In genomic region chr22:33038131-33038772, GRCh38 we compare ENCODE assay signal across 21 cellular contexts. TPM values are rescaled to one million over a fixed set of nuclear protein-coding genes. Genes with fewer than 3 reads are reported as not detected.
DNase-seq lines count a peak whose midpoint lies in the region; FAIRE-seq and TF ChIP-seq lines count a peak whose summit lies in the region.
"Had no signal": no experiment of that assay in that cellular context is flagged by ENCODE, and none has a peak within 500 bp of the region (broad histone marks: within the 10 kb centered on the region; RNA-seq: fewer than 3 reads in every experiment).

No MANE protein-coding gene starts in this region.

- DNase-seq in A673 (ENCODE audit: low spot score) (peak; percentile 43), H4 (ENCODE audit: low spot score) (peak; percentile 10), bronchial epithelial cell (ENCODE audit: low read depth) (no peak), mesenchymal stem cell (no peak), testis (no peak), NAMALWA (ENCODE audit: low spot score) (no peak), ovary (no peak)
- DNase-seq in stimulated activated CD4-positive, alpha-beta T cell treated with anti-CD3 and anti-CD28 coated beads, Interleukin-2, amount 100 ng/mL, for 24 hours: no peak
- DNase-seq: activated CD4-positive, alpha-beta T cell treated with anti-CD3 and anti-CD28 coated beads, Interleukin-2, amount 10 ng/mL, durations not matched to agents 24 days and 14 days; activated T-cell treated with anti-CD3 and anti-CD28 coated beads for 4 hours; H9; NCI-H1417 treated with DMSO at 0.1 percent for 48 hours; NCI-H446; Peyer's patch; stimulated activated naive CD4-positive, alpha-beta T cell treated with Interleukin-2 at 50 U/mL for 16 hours; T-helper 17 cell; uterus had no signal

- intact Hi-C loops in A673 (cut with micrococcal nuclease; ENCODE audit: unreplicated experiment) (no loop called here), testis (cut with DNase I; ENCODE audit: low total_unique reads) (no loop called here), ovary (cut with DNase I) (no loop called here)

- no peak overlapping the region for H2AK5ac ChIP-seq in mesenchymal stem cell (ENCODE audit: low read length, severe bottlenecking)

- H3K18ac ChIP-seq in mesenchymal stem cell (ENCODE audit: low read depth in 1 of 2, low read length in 2 of 2): no peak overlapping the region

- no peak overlapping the region for H2AFZ ChIP-seq in mesenchymal stem cell (ENCODE audit: low read depth, low read length)

- peak overlapping the region; percentile 27 for H4K91ac ChIP-seq in mesenchymal stem cell (ENCODE audit: low read length)

- BruUV-seq in A673 (replicated peaks; lab: Mats Ljungman, UMichigan): no TSS peak

- no peak overlapping the region for H2BK120ac ChIP-seq in mesenchymal stem cell (ENCODE audit: low read depth, low read length)

- peak; percentile 18 for FAIRE-seq in bronchial epithelial cell (lab: Jason Lieb, UNC)
- FAIRE-seq: K562 had no signal

- H3K36me3 ChIP-seq in A673 (ENCODE audit: insufficient read depth, low read length, poor library complexity, severe bottlenecking): no peaks in the 10 kb centered on the region
- H3K36me3 ChIP-seq in bronchial epithelial cell (ENCODE audit: control insufficient read depth, insufficient read depth, low read length): no peaks in the 10 kb centered on the region
- H3K36me3 ChIP-seq in mesenchymal stem cell (ENCODE audit: control insufficient read depth in 1 of 2, insufficient read depth in 2 of 2, low read depth in 1 of 2, low read length in 2 of 2): no peaks in the 10 kb centered on the region
- no peaks in the 10 kb centered on the region for H3K36me3 ChIP-seq in testis (ENCODE audit: low read depth, missing control alignments)
- H3K36me3 ChIP-seq in ovary: no peaks in the 10 kb centered on the region
- H3K36me3 ChIP-seq: Peyer's patch, uterus had no signal

- H2BK15ac ChIP-seq in mesenchymal stem cell (ENCODE audit: low read depth, poor library complexity, severe bottlenecking): no peak overlapping the region

- no peaks in the 10 kb centered on the region for H3K27me3 ChIP-seq in A673 (replicated peaks; ENCODE audit: insufficient read depth, low read depth, low read length, poor library complexity)
- H3K27me3 ChIP-seq in bronchial epithelial cell (ENCODE audit: control insufficient read depth, insufficient read depth, low read length): peaks cover 2% of the 10 kb centered on the region
- peaks cover 0 to 50% of the 10 kb centered on the region in 2 experiments for H3K27me3 ChIP-seq in mesenchymal stem cell (ENCODE audit: control insufficient read depth in 1 of 2, insufficient read depth in 1 of 2, low read length in 2 of 2)
- no peaks in the 10 kb centered on the region for H3K27me3 ChIP-seq in testis
- H3K27me3 ChIP-seq in ovary: no peaks in the 10 kb centered on the region
- H3K27me3 ChIP-seq: Peyer's patch, uterus had no signal

- WGBS in mesenchymal stem cell: 54% methylated on average over 7 of the region's 7 CpGs
- WGBS in testis, 2 donors: 56 to 69% methylated on average over 6 of the region's 7 CpGs
- 30 to 44% (median 34%) methylated on average over 7 of the region's 7 CpGs for WGBS in ovary, 3 donors

- CTCF ChIA-PET in A673 (lab: Charles Lee): no interaction called here

- no peaks in the 10 kb centered on the region for H3K9me3 ChIP-seq in A673 (ENCODE audit: low read depth, low read length, poor library complexity, severe bottlenecking)
- no peaks in the 10 kb centered on the region for H3K9me3 ChIP-seq in mesenchymal stem cell (ENCODE audit: control insufficient read depth, low read length)
- H3K9me3 ChIP-seq in testis: no peaks in the 10 kb centered on the region
- no peaks in the 10 kb centered on the region for H3K9me3 ChIP-seq in ovary
- H3K9me3 ChIP-seq: Peyer's patch, uterus had no signal

- H3K14ac ChIP-seq in mesenchymal stem cell (ENCODE audit: low read length in 2 of 2): no peak overlapping the region

- H3K4ac ChIP-seq in mesenchymal stem cell (ENCODE audit: low read depth in 1 of 2, low read length in 2 of 2): no peak overlapping the region

- peak overlapping the region; percentile 26 for H3K9ac ChIP-seq in mesenchymal stem cell (ENCODE audit: low read length)

- no peak overlapping the region for H2BK5ac ChIP-seq in mesenchymal stem cell (ENCODE audit: low read depth, low read length, poor library complexity, severe bottlenecking)

- H4K8ac ChIP-seq in mesenchymal stem cell (ENCODE audit: low read length): no peak overlapping the region

- no peak overlapping the region for H3K23ac ChIP-seq in mesenchymal stem cell (ENCODE audit: low read length in 2 of 2)

- TF ChIP-seq POLR2A in testis (IDR thresholded peaks at IDR 0.05) (no peak), ovary (IDR thresholded peaks at IDR 0.05) (no peak)

- no peak overlapping the region for H3K27ac ChIP-seq in A673 (ENCODE audit: low read depth, low read length, poor library complexity, severe bottlenecking)
- H3K27ac ChIP-seq in mesenchymal stem cell (ENCODE audit: low read length, poor library complexity, severe bottlenecking): no peak overlapping the region
- no peak overlapping the region for H3K27ac ChIP-seq in testis
- no peak overlapping the region for H3K27ac ChIP-seq in ovary
- H3K27ac ChIP-seq: Peyer's patch, uterus had no signal

- H3K4me3 ChIP-seq in A673 (ENCODE audit: low read depth, low read length, poor library complexity, severe bottlenecking): no peak overlapping the region
- H3K4me3 ChIP-seq in bronchial epithelial cell (ENCODE audit: low read depth, low read length): no peak overlapping the region
- H3K4me3 ChIP-seq in mesenchymal stem cell (ENCODE audit: insufficient read depth in 1 of 2, low read depth in 1 of 2, low read length in 2 of 2): peak overlapping the region in 1 of 2 experiments; percentile 64
- no peak overlapping the region for H3K4me3 ChIP-seq in testis
- no peak overlapping the region for H3K4me3 ChIP-seq in ovary
- H3K4me3 ChIP-seq: K562, Peyer's patch, uterus had no signal

- no peak overlapping the region for H2BK12ac ChIP-seq in mesenchymal stem cell (ENCODE audit: low read length in 2 of 2)

- H3K4me1 ChIP-seq in A673 (ENCODE audit: insufficient read depth, low read length, poor library complexity, severe bottlenecking) (peaks cover 7% of the 10 kb centered on the region), mesenchymal stem cell (ENCODE audit: control insufficient read depth, insufficient read depth, low read depth, low read length) (no peaks in the 10 kb centered on the region), testis (no peaks in the 10 kb centered on the region), ovary (ENCODE audit: insufficient read depth) (no peaks in the 10 kb centered on the region)
- H3K4me1 ChIP-seq: Peyer's patch, uterus had no signal

- TF ChIP-seq CTCF in A673 (conservative IDR thresholded peaks at IDR 0.05; ENCODE audit: low read depth, low read length): no peak
- no peak for TF ChIP-seq CTCF in bronchial epithelial cell (IDR thresholded peaks at IDR 0.05; ENCODE audit: insufficient read depth, low read length, severe bottlenecking)
- TF ChIP-seq CTCF in testis (IDR thresholded peaks at IDR 0.05): no peak
- TF ChIP-seq CTCF in ovary (IDR thresholded peaks at IDR 0.05): no peak

- TF ChIP-seq EP300 in ovary (IDR thresholded peaks at IDR 0.05): no peak

- POLR2A ChIA-PET in A673 (lab: Charles Lee; ENCODE audit: low non-redundant PET): no interaction called here

- no peaks in the 10 kb centered on the region for H3K79me1 ChIP-seq in mesenchymal stem cell (replicated peaks; ENCODE audit: low read length, poor library complexity, severe bottlenecking)

- H3K4me2 ChIP-seq in mesenchymal stem cell (ENCODE audit: low read length, poor library complexity, severe bottlenecking): no peak overlapping the region

RNA-seq across cellular contexts. Expression of gene SYN3, which starts 19.9 kb away (rescaled TPM):
- total RNA-seq in A673 (2021) (0.66 and 0.77 TPM in 2 replicates), bronchial epithelial cell (0.53 TPM in 1 of 2 replicates, not detected in the other), testis (10 to 100 TPM in 1 of 2 donors, 1 to 10 TPM in 1; 3.6 to 16.7 TPM), ovary (1 to 10 TPM in 1 of 7 donors, under 1 TPM in 4, not detected in 2; 0.28 to 1.9 (median 0.34) TPM)
- total RNA-seq in H4 (2014; rRNA removed; shearing (Covaris generic)): 0.08 TPM in 1 of 2 replicates, not detected in the other
- polyA plus RNA-seq in mesenchymal stem cell (2013, experiment 1 of 2): 0.01 TPM
- polyA plus RNA-seq in mesenchymal stem cell (2013, experiment 2 of 2): 0.05 TPM
- polyA plus RNA-seq in testis (ENCODE audit: insufficient read depth, low read depth, low replicate concordance) (9.4 TPM), ovary (under 1 TPM; 0.28 to 0.30 TPM)
- total RNA-seq: activated CD4-positive, alpha-beta T cell treated with anti-CD3 and anti-CD28 coated beads, Interleukin-2, amount 10 ng/mL, durations not matched to agents 24 days and 14 days; activated naive CD4-positive, alpha-beta T cell treated with anti-CD3 and anti-CD28 coated beads, Interleukin-2, amount 50 U/mL, for 72 hours; natural killer cell treated with Interleukin-12 subunit alpha and Interleukin-12 subunit beta and Interleukin-15 and Interleukin-18, amount 100 ng/mL, for 72 hours; Peyer's patch had no signal
- polyA plus RNA-seq: AG04450 had no signal

Comparison
In these comparisons a context has a peak if more than half of its experiments do, and no peak if none do; other contexts are left out.
1. DNase-seq: peak in A673 (single experiment) and H4 (single experiment); none in bronchial epithelial cell (single experiment), mesenchymal stem cell (single experiment), testis (single experiment), NAMALWA (single experiment), ovary (0 of 5) and stimulated activated CD4-positive, alpha-beta T cell treated with anti-CD3 and anti-CD28 coated beads, Interleukin-2, amount 100 ng/mL, for 24 hours (0 of 2).